ENCODE assay signal across 2 cellular contexts in genomic region chr2:191917967-191918651, GRCh38.
TF ChIP-seq lines count a peak whose summit lies in the region.

No MANE protein-coding gene starts in this region.

TF ChIP-seq in H1, 55 proteins besides CTCF, POLR2A, EP300 and RAD21:
- TF ChIP-seq CREB1 (IDR thresholded peaks at IDR 0.05) (no peak), BRCA1 (IDR thresholded peaks at IDR 0.05; ENCODE audit: low read depth, low read length) (no peak), HDAC6 (IDR thresholded peaks at IDR 0.05; ENCODE audit: low read depth, low read length) (no peak), TBP (IDR thresholded peaks at IDR 0.05; ENCODE audit: low read depth, low read length) (no peak), EGR1 (IDR thresholded peaks at IDR 0.05; ENCODE audit: borderline replicate concordance, low read depth, low read length) (no peak), NRF1 (IDR thresholded peaks at IDR 0.05; ENCODE audit: low read depth, low read length) (no peak), SP2 (IDR thresholded peaks at IDR 0.05; ENCODE audit: low read length) (no peak), SP4 (IDR thresholded peaks at IDR 0.05; ENCODE audit: low read length) (no peak), TAF1 (IDR thresholded peaks at IDR 0.05; ENCODE audit: low read depth, low read length) (no peak), CHD2 (IDR thresholded peaks at IDR 0.05; ENCODE audit: low read length) (no peak), EZH2 (IDR thresholded peaks at IDR 0.05; ENCODE audit: low read depth, low read length, severe bottlenecking) (no peak), BACH1 (IDR thresholded peaks at IDR 0.05; ENCODE audit: low read length) (no peak), SAP30 (IDR thresholded peaks at IDR 0.05; ENCODE audit: insufficient read depth, insufficient replicate concordance, low read length) (no peak)

TF ChIP-seq in HepG2, 621 proteins besides CTCF, POLR2A, EP300 and RAD21:
- TF ChIP-seq E2F5 (CRISPR knock-in tag; conservative IDR thresholded peaks at IDR 0.05) (no peak), ZNF746 (CRISPR knock-in tag; IDR thresholded peaks at IDR 0.05) (no peak), ZNF326 (CRISPR knock-in tag; IDR thresholded peaks at IDR 0.05; ENCODE audit: borderline replicate concordance) (no peak), ZNF891 (CRISPR knock-in tag; IDR thresholded peaks at IDR 0.05) (no peak), ZNF546 (CRISPR knock-in tag; conservative IDR thresholded peaks at IDR 0.05) (no peak)
